Comparison of ENCODE assay signal across 18 cellular contexts in the genomic region with DNA sequence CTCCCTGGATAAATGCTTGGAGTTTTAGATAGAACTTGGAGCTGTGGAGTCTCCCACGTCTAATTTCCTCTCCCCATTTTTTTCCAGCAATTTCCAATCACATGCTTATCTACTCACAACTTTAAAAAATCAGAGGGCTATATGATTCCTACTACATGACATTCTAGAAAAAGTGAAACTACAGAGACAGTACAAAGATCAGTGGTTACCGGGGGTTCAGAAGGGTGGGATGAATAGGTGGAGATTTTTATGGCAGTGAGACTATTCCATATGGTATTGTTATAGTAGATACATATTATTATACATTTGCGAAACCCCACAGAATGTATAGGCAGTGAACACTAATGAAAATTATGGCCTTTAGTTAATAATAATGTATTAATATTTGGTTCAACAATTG.
"Had no signal": no experiment of that assay in that cellular context is flagged by ENCODE, and none has a peak within 500 bp of the region (broad histone marks: within the 10 kb centered on the region; RNA-seq: fewer than 3 reads in every experiment).

No MANE protein-coding gene starts in this region.

- H3K4me3 Mint-ChIP-seq: activated CD8-positive, alpha-beta T cell treated with anti-CD3 and anti-CD28 coated beads for 36 hours; activated naive CD8-positive, alpha-beta T cell treated with anti-CD3 and anti-CD28 coated beads, Interleukin-2, amount 10 ng/mL, durations not matched to agents 7 days and 5 days; activated T-cell treated with anti-CD3 and anti-CD28 coated beads, Interleukin-2, amount 50 U/mL, for 72 hours; central memory CD8-positive, alpha-beta T cell; neural progenitor cell; stimulated activated naive CD8-positive, alpha-beta T cell treated with anti-CD3 and anti-CD28 coated beads, Interleukin-15, Interleukin-2, amounts not matched to agents 100 ng/mL and 50 ng/mL, for 24 hours had no signal

- H3K9me3 Mint-ChIP-seq: activated CD8-positive, alpha-beta T cell treated with anti-CD3 and anti-CD28 coated beads for 36 hours; activated naive CD8-positive, alpha-beta T cell treated with anti-CD3 and anti-CD28 coated beads, Interleukin-2, amount 10 ng/mL, durations not matched to agents 7 days and 5 days; activated T-cell treated with anti-CD3 and anti-CD28 coated beads, Interleukin-2, amount 50 U/mL, for 72 hours; central memory CD8-positive, alpha-beta T cell; neural progenitor cell; stimulated activated naive CD8-positive, alpha-beta T cell treated with anti-CD3 and anti-CD28 coated beads, Interleukin-15, Interleukin-2, amounts not matched to agents 100 ng/mL and 50 ng/mL, for 24 hours had no signal

- DNase-seq: activated CD4-positive, alpha-beta T cell treated with anti-CD3 and anti-CD28 coated beads for 4 hours; activated CD8-positive, alpha-beta memory T cell treated with anti-CD3 and anti-CD28 coated beads, Interleukin-2, amount 50 U/mL, for 4 hours; activated CD8-positive, alpha-beta T cell treated with anti-CD3 and anti-CD28 coated beads for 36 hours; activated naive CD8-positive, alpha-beta T cell treated with anti-CD3 and anti-CD28 coated beads, Interleukin-2, amount 10 ng/mL, durations not matched to agents 7 days and 5 days; activated T-cell treated with anti-CD3 and anti-CD28 coated beads, Interleukin-2, amount 50 U/mL, for 72 hours; esophagus squamous epithelium; foreskin fibroblast; left lung; mesenchymal stem cell; pancreas; stimulated activated CD4-positive, alpha-beta T cell treated with anti-CD3 and anti-CD28 coated beads, Interleukin-4, amount 100 ng/mL, for 1 hour; stimulated activated CD8-positive, alpha-beta memory T cell treated with anti-CD3 and anti-CD28 coated beads, Interleukin-4, amount 100 ng/mL, for 48 hours; T-helper 9 cell; WERI-Rb-1 had no signal

- H3K4me3 ChIP-seq: esophagus squamous epithelium, left lung, neural progenitor cell, pancreas, tibial nerve had no signal

- H3K36me3 Mint-ChIP-seq: neural progenitor cell had no signal

- H3K27me3 ChIP-seq: esophagus squamous epithelium, left lung, neural progenitor cell, pancreas, tibial nerve had no signal

- H3K27me3 Mint-ChIP-seq: activated CD8-positive, alpha-beta T cell treated with anti-CD3 and anti-CD28 coated beads for 36 hours; activated naive CD8-positive, alpha-beta T cell treated with anti-CD3 and anti-CD28 coated beads, Interleukin-2, amount 10 ng/mL, durations not matched to agents 7 days and 5 days; central memory CD8-positive, alpha-beta T cell; stimulated activated naive CD8-positive, alpha-beta T cell treated with anti-CD3 and anti-CD28 coated beads, Interleukin-15, Interleukin-2, amounts not matched to agents 100 ng/mL and 50 ng/mL, for 24 hours had no signal

- ATAC-seq: activated CD8-positive, alpha-beta T cell treated with anti-CD3 and anti-CD28 coated beads for 36 hours; activated T-cell treated with anti-CD3 and anti-CD28 coated beads, Interleukin-2, amount 50 U/mL, for 72 hours had no signal

- H3K36me3 ChIP-seq: neural progenitor cell, pancreas, tibial nerve, WERI-Rb-1 had no signal

- H3K27ac Mint-ChIP-seq: activated CD8-positive, alpha-beta T cell treated with anti-CD3 and anti-CD28 coated beads for 36 hours; activated naive CD8-positive, alpha-beta T cell treated with anti-CD3 and anti-CD28 coated beads, Interleukin-2, amount 10 ng/mL, durations not matched to agents 7 days and 5 days; stimulated activated naive CD8-positive, alpha-beta T cell treated with anti-CD3 and anti-CD28 coated beads, Interleukin-15, Interleukin-2, amounts not matched to agents 100 ng/mL and 50 ng/mL, for 24 hours had no signal

- H3K9me3 ChIP-seq: esophagus squamous epithelium, left lung, pancreas, tibial nerve had no signal

- H3K27ac ChIP-seq: left lung, WERI-Rb-1 had no signal
